Comparison of ENCODE assay signal across 16 cellular contexts in genomic region chr11:36347384-36347906, GRCh38.
"Had no signal": no experiment of that assay in that cellular context is flagged by ENCODE, and none has a peak within 500 bp of the region (broad histone marks: within the 10 kb centered on the region; RNA-seq: fewer than 3 reads in every experiment).

No MANE protein-coding gene starts in this region.

- H3K36me3 ChIP-seq: ascending aorta, neutrophil, transverse colon had no signal

- H3K4me1 ChIP-seq: ascending aorta had no signal

- H3K36me3 Mint-ChIP-seq: naive B cell had no signal

- H3K27me3 ChIP-seq: ascending aorta, foreskin keratinocyte, neutrophil, transverse colon had no signal

- H3K27ac ChIP-seq: ascending aorta, foreskin keratinocyte, neutrophil had no signal

- H3K4me3 ChIP-seq: ascending aorta, lung, transverse colon had no signal

- ATAC-seq: foreskin keratinocyte, left colon had no signal

- DNase-seq: activated CD8-positive, alpha-beta memory T cell treated with anti-CD3 and anti-CD28 coated beads for 24 hours; activated gamma-delta T cell; foreskin keratinocyte; head of caudate nucleus; left colon; naive B cell; posterior cingulate gyrus; stimulated activated CD4-positive, alpha-beta T cell treated with anti-CD3 and anti-CD28 coated beads, Interleukin-15, amount 100 ng/mL, for 24 hours; stimulated activated CD4-positive, alpha-beta T cell treated with anti-CD3 and anti-CD28 coated beads, Interleukin-4, amount 100 ng/mL, for 4 hours; substantia nigra; SW 1271; transverse colon had no signal

- H3K27ac Mint-ChIP-seq: naive B cell; T-helper 2 cell treated with Interferon-gamma antibody and Interleukin-4, amounts not matched to agents 5 μg/mL and 100 μg/mL, for 36 hours had no signal

- H3K4me3 Mint-ChIP-seq: naive B cell; T-helper 2 cell treated with Interferon-gamma antibody and Interleukin-4, amounts not matched to agents 5 μg/mL and 100 μg/mL, for 36 hours had no signal

- H3K9me3 ChIP-seq: ascending aorta, neutrophil, transverse colon had no signal

- H3K9me3 Mint-ChIP-seq: naive B cell; T-helper 2 cell treated with Interferon-gamma antibody and Interleukin-4, amounts not matched to agents 5 μg/mL and 100 μg/mL, for 36 hours had no signal
